In the genomic region with DNA sequence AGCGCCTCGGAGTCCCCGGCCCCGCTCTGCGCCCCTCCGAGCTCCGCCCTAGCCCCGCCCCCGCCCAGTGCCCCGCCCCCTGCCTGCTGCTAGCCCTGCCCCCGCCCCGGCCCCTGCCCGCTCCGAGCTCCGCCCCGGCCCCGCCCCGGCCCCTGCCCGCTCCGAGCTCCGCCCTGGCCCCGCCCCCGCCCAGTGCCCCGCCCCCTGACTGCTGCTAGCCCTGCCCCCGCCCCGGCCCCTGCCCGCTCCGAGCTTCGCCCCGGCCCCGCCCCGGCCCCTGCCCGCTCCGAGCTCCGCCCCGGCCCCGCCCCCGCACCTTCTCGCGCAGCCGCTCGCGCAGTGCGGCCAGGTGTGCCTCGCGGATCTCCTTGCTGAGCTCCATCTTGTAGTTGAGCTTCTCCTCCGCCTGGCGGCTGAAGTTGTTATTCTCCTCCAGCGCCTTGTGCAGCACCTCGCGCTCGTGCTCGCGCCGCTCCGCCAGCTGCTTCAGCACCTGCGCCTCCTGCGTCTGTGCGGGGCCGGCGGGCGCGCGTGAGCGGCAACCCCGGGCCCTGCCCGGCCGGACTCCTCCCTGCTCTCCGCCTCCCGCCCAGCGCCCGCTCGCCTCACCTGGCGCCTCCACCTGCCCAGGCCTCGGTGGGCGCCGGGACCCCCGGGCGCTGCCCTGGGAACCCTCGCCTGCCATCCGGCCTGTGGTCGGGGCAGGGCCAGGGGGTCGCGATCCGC, we compare ENCODE assay signal across 8 cellular contexts. TPM values are rescaled to one million over a fixed set of nuclear protein-coding genes. Genes with fewer than 3 reads are reported as not detected.
DNase-seq lines count a peak whose midpoint lies in the region; ATAC-seq and TF ChIP-seq lines count a peak whose summit lies in the region.

No MANE protein-coding gene starts in this region.

- H3K27me3 Mint-ChIP-seq in neural progenitor cell (ENCODE audit: insufficient read depth, low read depth) = peaks cover 7% of the 10 kb centered on the region

- peak overlapping the region; percentile 96 for H3K4me2 ChIP-seq in neural progenitor cell

- no peak overlapping the region for H2AFZ ChIP-seq in neural progenitor cell (replicated peaks)

- H3K4me3 ChIP-seq in fibroblast of villous mesenchyme (ENCODE audit: low read depth, low read length) (peak overlapping the region; percentile 59), neural progenitor cell (peak overlapping the region; percentile 71)

- peak; percentile 90 for DNase-seq in DMS153 (lab: John Stamatoyannopoulos, UW)
- DNase-seq in KBM-7 = peak; percentile 71
- DNase-seq in RWPE1 (ENCODE audit: low spot score) = peak; percentile 97
- DNase-seq in activated effector memory CD4-positive, alpha-beta T cell treated with Interleukin-2 at 50 U/mL for 16 hours = peak; percentile 98
- DNase-seq in fibroblast of villous mesenchyme (ENCODE audit: low read depth) = peak; percentile 89
- DNase-seq in neural progenitor cell (ENCODE audit: low spot score) = peak; percentile 95
- DNase-seq in stromal cell of bone marrow (ENCODE audit: low read depth) = peak; percentile 49

- TF ChIP-seq CTCF in RWPE1 (conservative IDR thresholded peaks at IDR 0.05; ENCODE audit: low read depth) (no peak; the same call in 1 of the 2 replicates), fibroblast of villous mesenchyme (IDR thresholded peaks at IDR 0.05; ENCODE audit: insufficient read depth, low read depth, low read length) (peak; percentile 33), neural progenitor cell (IDR thresholded peaks at IDR 0.05) (peak; percentile 55)

- no peaks in the 10 kb centered on the region for H3K9me3 Mint-ChIP-seq in neural progenitor cell

- POLR2A ChIA-PET in RWPE1 (lab: Yijun Ruan, JAX; ENCODE audit: low non-redundant PET) = interaction anchor here (0.6 to 1.5 kb wide), 5 partner anchors 13 to 83 kb away, joined by 3 to 7 read pairs (median 4); partner anchors contain the start of genes RTEL1 and TNFRSF6B

- no peaks in the 10 kb centered on the region for H3K9me3 ChIP-seq in neural progenitor cell (ENCODE audit: low read depth)

- ATAC-seq in GM21529 (IDR thresholded peaks at IDR 0.05; ENCODE audit: unreplicated experiment) = peak; percentile 74

- CTCF ChIA-PET in RWPE1 (lab: Yijun Ruan, JAX) = interaction anchor here (0.6 to 2.1 kb wide), 6 partner anchors 16 to 1223 kb away, joined by 3 to 13 read pairs (median 4); partner anchors contain the start of genes PTK6 and RTEL1

- H3K27ac ChIP-seq in RWPE1 (no peak overlapping the region), neural progenitor cell (no peak overlapping the region)

- in situ Hi-C loops in KBM-7 (cut with MboI; ENCODE audit: low pct_unique_long_range_greater_than_20kb, low sequenced_read_pairs) = no loop called here

- H3K36me3 Mint-ChIP-seq in neural progenitor cell = no peaks in the 10 kb centered on the region

- no peaks in the 10 kb centered on the region for H3K79me2 ChIP-seq in neural progenitor cell (ENCODE audit: low read depth)

- no peak overlapping the region for H3K9ac ChIP-seq in neural progenitor cell

- peaks cover 13% of the 10 kb centered on the region for H3K4me1 Mint-ChIP-seq in neural progenitor cell

- H4K20me1 ChIP-seq in neural progenitor cell (ENCODE audit: low read depth) = peaks cover 2% of the 10 kb centered on the region

- H3K4me3 Mint-ChIP-seq in neural progenitor cell = peak overlapping the region; percentile 73

- H3K4me1 ChIP-seq in neural progenitor cell = peaks cover 9% of the 10 kb centered on the region

- no peak overlapping the region for H3K27ac Mint-ChIP-seq in neural progenitor cell

- H3F3A ChIP-seq in neural progenitor cell (ENCODE audit: low read depth) = peaks cover 18% of the 10 kb centered on the region

- peaks cover 17% of the 10 kb centered on the region for H3K27me3 ChIP-seq in neural progenitor cell

- no peaks in the 10 kb centered on the region for H3K36me3 ChIP-seq in neural progenitor cell

RNA-seq across cellular contexts. Expression of gene STMN3, which starts 11.3 kb away (rescaled TPM):
- 5.6 and 10.6 TPM in 2 replicates for total RNA-seq in fibroblast of villous mesenchyme
- total RNA-seq in neural progenitor cell (ENCODE audit: low replicate concordance) = 3.3 and 6.1 TPM in 2 replicates

RNA-seq across cellular contexts. Expression of gene GMEB2, which starts 15.1 kb away (rescaled TPM):
- total RNA-seq in fibroblast of villous mesenchyme (9.3 and 10.8 TPM in 2 replicates), neural progenitor cell (ENCODE audit: low replicate concordance) (8.0 and 18.6 TPM in 2 replicates)

RNA-seq across cellular contexts. Expression of gene RTEL1, which starts 16.2 kb away (rescaled TPM):
- total RNA-seq in fibroblast of villous mesenchyme = 11.7 and 14.2 TPM in 2 replicates
- total RNA-seq in neural progenitor cell (ENCODE audit: low replicate concordance) = 6.0 and 16.7 TPM in 2 replicates

RNA-seq across cellular contexts. Expression of gene TNFRSF6B, which starts 54.5 kb away (rescaled TPM):
- total RNA-seq in fibroblast of villous mesenchyme (31.5 and 44.5 TPM in 2 replicates), neural progenitor cell (ENCODE audit: low replicate concordance) (0.25 TPM in 1 of 2 replicates, not detected in the other)
